7 cellular contexts compared by ENCODE assay signal in the genomic region with DNA sequence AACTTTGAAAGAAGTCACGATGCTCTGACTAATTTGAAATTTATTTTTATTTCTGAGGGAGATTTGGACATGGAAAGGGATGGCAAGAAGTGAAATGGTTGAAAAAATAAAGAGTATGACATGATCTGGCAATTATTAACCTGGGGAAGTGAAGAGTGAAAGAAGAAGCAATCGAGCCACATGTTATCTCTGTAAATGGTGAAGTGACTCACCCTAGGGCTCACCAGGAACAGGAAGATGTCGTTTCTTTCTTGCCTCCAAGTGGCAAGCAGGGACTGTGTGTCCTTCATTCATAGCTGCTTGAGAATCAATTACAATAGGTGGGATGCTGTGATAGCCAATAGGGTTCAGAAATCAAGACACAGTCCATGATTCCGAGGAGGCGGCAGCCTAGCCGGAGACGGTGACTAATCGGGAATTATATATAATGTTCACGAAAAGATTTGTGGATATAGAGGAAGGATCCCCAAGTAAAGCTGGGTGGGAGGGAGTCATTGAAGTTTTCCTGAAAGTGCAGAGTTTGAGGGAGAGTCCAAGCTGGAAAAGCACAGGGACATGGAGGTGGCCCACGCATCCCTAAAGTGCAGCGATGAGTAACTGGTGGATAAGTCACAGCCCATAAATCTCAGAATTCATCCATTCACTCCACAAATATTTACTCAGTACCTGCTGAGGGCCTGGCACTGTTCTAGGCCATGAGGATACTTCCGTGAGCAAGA. TPM values are rescaled to one million over a fixed set of nuclear protein-coding genes. Genes with fewer than 3 reads are reported as not detected.
A peak's percentile ranks its signal among the peaks of the same experiment; 100 is the strongest.
DNase-seq lines count a peak whose midpoint lies in the region; ATAC-seq and TF ChIP-seq lines count a peak whose summit lies in the region.

No MANE protein-coding gene starts in this region.

- DNase-seq in GM13977 (ENCODE audit: low spot score) (peak; percentile 29), NCI-H2029 (lab: John Stamatoyannopoulos, UW) (peak; percentile 88), colonic mucosa (peak; percentile 75), T-helper 1 cell (no peak)

- TF ChIP-seq CTCF in GM13977 (IDR thresholded peaks at IDR 0.05; ENCODE audit: extremely low read depth, insufficient read depth, missing control alignments) (no peak), colonic mucosa (IDR thresholded peaks at IDR 0.05) (no peak)

- no peak for ATAC-seq in GM18498 (IDR thresholded peaks at IDR 0.05; ENCODE audit: unreplicated experiment)
- ATAC-seq in GM18517 (IDR thresholded peaks at IDR 0.05; ENCODE audit: unreplicated experiment), result no peak

- H3K9me3 ChIP-seq in colonic mucosa (no peaks in the 10 kb centered on the region), skeletal muscle satellite cell (replicated peaks; ENCODE audit: low read length) (no peaks in the 10 kb centered on the region)

- H3K27me3 ChIP-seq in colonic mucosa, result no peaks in the 10 kb centered on the region
- H3K27me3 ChIP-seq in skeletal muscle satellite cell (ENCODE audit: control insufficient read depth, insufficient read depth, low read length), result no peaks in the 10 kb centered on the region

- intact Hi-C loops in colonic mucosa (cut with DNase I), result loop anchor here (5.0 kb wide), 1 partner anchor 749 kb away; no protein-coding TSS in a partner anchor

- H3K4me1 ChIP-seq in colonic mucosa (no peaks in the 10 kb centered on the region), skeletal muscle satellite cell (ENCODE audit: control insufficient read depth, insufficient read depth, low read length) (peaks cover 29% of the 10 kb centered on the region)

- H3K4me3 ChIP-seq in colonic mucosa, result no peak overlapping the region
- H3K4me3 ChIP-seq in skeletal muscle satellite cell (ENCODE audit: low read length), result peak overlapping the region; percentile 31

- peak overlapping the region; percentile 73 for H3K4me2 ChIP-seq in skeletal muscle satellite cell (ENCODE audit: low read length)

- in situ Hi-C loops in GM13977 (cut with MboI; ENCODE audit: low pct_unique_long_range_greater_than_20kb, low sequenced_read_pairs, unreplicated experiment), result loop anchor here (25.0 kb wide), 1 partner anchor 759 kb away; no protein-coding TSS in a partner anchor

- peak overlapping the region; percentile 32 to 76 for H3K9ac ChIP-seq in colonic mucosa (ENCODE audit: low read depth in 2 of 2, low read length in 2 of 2)
- H3K9ac ChIP-seq in skeletal muscle satellite cell (ENCODE audit: low read depth, low read length), result peak overlapping the region; percentile 55

- peak overlapping the region; percentile 81 for H3K27ac ChIP-seq in colonic mucosa

- H3K36me3 ChIP-seq in colonic mucosa (no peaks in the 10 kb centered on the region), skeletal muscle satellite cell (ENCODE audit: insufficient read depth, low read length) (no peaks in the 10 kb centered on the region)

RNA-seq across cellular contexts. Expression of a gene that starts 18.2 kb away (rescaled TPM):
- total RNA-seq in colonic mucosa, result 1,000 to 10,000 TPM; 1,610 to 1,735 TPM
- not detected in 2 replicates for total RNA-seq in skeletal muscle satellite cell (2012; rRNA removed)

RNA-seq across cellular contexts. Expression of a gene that starts 34.2 kb away (rescaled TPM):
- total RNA-seq in colonic mucosa, result 1 to 10 TPM in 1 of 2 donors, under 1 TPM in 1; 0.27 to 1.2 TPM
- not detected in 2 replicates for total RNA-seq in skeletal muscle satellite cell (2012; rRNA removed)

RNA-seq across cellular contexts. Expression of a gene that starts 36.3 kb away (rescaled TPM):
- total RNA-seq in colonic mucosa, result 1 to 10 TPM; 2.2 to 4.4 TPM
- total RNA-seq in skeletal muscle satellite cell (2012; rRNA removed), result not detected in 2 replicates

Comparison
In these comparisons a context has a peak if more than half of its experiments do, and no peak if none do; other contexts are left out.
1. DNase-seq: peak in GM13977 (single experiment), NCI-H2029 (single experiment) and colonic mucosa (single experiment); none in T-helper 1 cell (0 of 5).